In the genomic region with DNA sequence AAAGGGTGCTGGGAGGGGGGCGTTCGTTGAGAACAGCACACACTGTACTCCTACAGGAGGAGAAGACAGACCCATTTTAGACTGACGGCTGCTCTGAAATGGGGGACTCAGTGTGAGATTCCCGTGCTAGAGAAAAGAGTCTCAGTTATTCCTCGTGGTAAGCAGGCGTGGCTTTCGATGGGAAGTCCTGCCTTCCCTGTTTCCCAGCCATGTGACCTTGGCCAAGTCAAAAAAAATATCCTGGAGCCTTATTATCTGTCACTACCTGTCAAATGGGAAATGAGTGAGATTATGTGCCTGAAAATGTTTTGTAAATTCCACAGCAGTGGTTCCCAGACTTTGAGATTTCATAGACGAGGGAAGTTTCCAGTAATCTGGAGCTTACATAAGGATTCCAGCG, we compare ENCODE assay signal across 6 cellular contexts.
"Had no signal": no experiment of that assay in that cellular context is flagged by ENCODE, and none has a peak within 500 bp of the region (broad histone marks: within the 10 kb centered on the region; RNA-seq: fewer than 3 reads in every experiment).

No MANE protein-coding gene starts in this region.

- FAIRE-seq: HTR-8/SVneo had no signal

- H3K9me3 ChIP-seq: HAP-1 had no signal

- H3K4me2 ChIP-seq: GM23338 had no signal

- H2AFZ ChIP-seq: GM23338 had no signal

- H3K4me3 ChIP-seq: GM23338, HAP-1, K562 had no signal

- H3K4me1 ChIP-seq: HAP-1 had no signal

- DNase-seq: HFFc6, IMR-90 had no signal

- H3K36me3 ChIP-seq: HAP-1 had no signal
